Comparison of ENCODE assay signal across 11 cellular contexts in genomic region chr18:41992066-41992465, GRCh38. TPM values are rescaled to one million over a fixed set of nuclear protein-coding genes. Genes with fewer than 3 reads are reported as not detected.
A peak's percentile ranks its signal among the peaks of the same experiment; 100 is the strongest.
DNase-seq lines count a peak whose midpoint lies in the region; ATAC-seq and TF ChIP-seq lines count a peak whose summit lies in the region.
"Had no signal": no experiment of that assay in that cellular context is flagged by ENCODE, and none has a peak within 500 bp of the region (broad histone marks: within the 10 kb centered on the region; RNA-seq: fewer than 3 reads in every experiment).

No MANE protein-coding gene starts in this region.

- no peaks in the 10 kb centered on the region for H3K9me3 ChIP-seq in uterus
- H3K9me3 ChIP-seq in BE2C = no peaks in the 10 kb centered on the region
- H3K9me3 ChIP-seq: prostate gland had no signal

- DNase-seq in EH (ENCODE audit: low read depth) (peak; percentile 32), NOMO-1 treated with dmso at 0.1 percent for 144 hours (lab: John Stamatoyannopoulos, UW; ENCODE audit: unreplicated experiment) (peak; percentile 22), caudate nucleus (lab: John Stamatoyannopoulos, UW) (no peak), uterus (no peak), BE2C (no peak), GM19240 (ENCODE audit: insufficient read length, low spot score) (no peak)
- DNase-seq: islet precursor cell, NCI-H774 had no signal

- TF ChIP-seq CTCF in uterus (IDR thresholded peaks at IDR 0.05) (no peak), BE2C (IDR thresholded peaks at IDR 0.05; ENCODE audit: low read depth, low read length) (no peak)

- H3K36me3 ChIP-seq in uterus = no peaks in the 10 kb centered on the region
- H3K36me3 ChIP-seq in BE2C = no peaks in the 10 kb centered on the region
- H3K36me3 ChIP-seq: prostate gland had no signal

- H3K27ac ChIP-seq in caudate nucleus (ENCODE audit: low read depth, low read length) (no peak overlapping the region), uterus (no peak overlapping the region)
- H3K27ac ChIP-seq: prostate gland had no signal

- no peak for TF ChIP-seq POLR2A in uterus (IDR thresholded peaks at IDR 0.05)

- H3K4me1 ChIP-seq in uterus = no peaks in the 10 kb centered on the region
- no peaks in the 10 kb centered on the region for H3K4me1 ChIP-seq in BE2C
- H3K4me1 ChIP-seq: prostate gland had no signal

- intact Hi-C loops in uterus (cut with DNase I; ENCODE audit: low total_unique reads) = no loop called here

- no peaks in the 10 kb centered on the region for H3K27me3 ChIP-seq in uterus
- H3K27me3 ChIP-seq in BE2C = no peaks in the 10 kb centered on the region

- H3K4me3 ChIP-seq in uterus (no peak overlapping the region), BE2C (ENCODE audit: low read depth, low read length) (no peak overlapping the region)
- H3K4me3 ChIP-seq: prostate gland had no signal

- ATAC-seq in GM19463 (IDR thresholded peaks at IDR 0.05; ENCODE audit: unreplicated experiment) (peak; percentile 89), HG03097 (IDR thresholded peaks at IDR 0.05; ENCODE audit: low FRiP score, unreplicated experiment) (peak; percentile 67)

RNA-seq across cellular contexts. Expression of gene PIK3C3, which starts 37.0 kb away (rescaled TPM):
- 100 to 1,000 TPM in 1 of 4 donors, 10 to 100 TPM in 3; 57.6 to 114 (median 82.2) TPM for total RNA-seq in uterus
- 14.5 TPM for polyA plus RNA-seq in BE2C (2012; ENCODE audit: insufficient read depth, insufficient read length, low read depth)

Comparison
In these comparisons a context has a peak if more than half of its experiments do, and no peak if none do; other contexts are left out.
1. DNase-seq: peak in EH (single experiment) and NOMO-1 treated with dmso at 0.1 percent for 144 hours (single experiment); none in caudate nucleus (0 of 61), uterus (0 of 2), BE2C (single experiment) and GM19240 (single experiment).